24 cellular contexts compared by ENCODE assay signal in the genomic region with DNA sequence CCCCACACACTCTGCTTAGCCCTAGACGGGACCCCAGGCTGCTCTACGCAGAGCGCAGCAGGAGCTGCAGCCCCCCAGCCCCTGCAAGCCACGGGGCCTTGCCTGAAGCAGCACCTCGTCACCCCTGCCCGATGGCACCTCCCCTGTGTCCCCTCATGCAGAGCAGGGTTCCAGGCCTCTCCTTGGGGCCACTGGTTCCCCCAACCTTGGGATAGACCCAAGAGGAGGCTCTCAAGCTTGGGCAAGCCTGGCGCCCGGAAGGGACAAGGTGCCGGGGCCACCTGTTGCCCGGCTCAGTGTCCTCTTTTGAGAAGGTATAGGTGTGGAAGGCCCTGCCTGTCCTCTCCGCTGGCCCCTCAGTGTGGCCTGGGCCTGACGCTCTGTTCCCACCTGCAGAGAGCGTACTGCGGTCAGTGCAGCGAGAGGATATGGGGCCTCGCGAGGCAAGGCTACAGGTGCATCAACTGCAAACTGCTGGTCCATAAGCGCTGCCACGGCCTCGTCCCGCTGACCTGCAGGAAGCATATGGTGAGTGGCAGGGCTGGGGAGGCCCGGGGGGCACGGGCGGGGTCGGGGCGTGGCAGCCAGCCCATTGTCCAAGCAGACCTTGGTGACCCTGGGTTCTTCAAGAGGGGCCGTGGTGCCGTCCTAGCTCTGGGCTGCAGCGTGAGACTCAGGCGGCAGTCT.
"Had no signal": no experiment of that assay in that cellular context is flagged by ENCODE, and none has a peak within 500 bp of the region (broad histone marks: within the 10 kb centered on the region; RNA-seq: fewer than 3 reads in every experiment).

No MANE protein-coding gene starts in this region.

- H3K27ac ChIP-seq: ascending aorta, brain microvascular endothelial cell, ovary, sigmoid colon, stomach, suprapubic skin, tibial nerve had no signal

- H3K36me3 ChIP-seq: ascending aorta, brain microvascular endothelial cell, ovary, sigmoid colon, tibial nerve had no signal

- H3K27me3 ChIP-seq: ascending aorta, brain microvascular endothelial cell, ovary, sigmoid colon, stomach, suprapubic skin, tibial nerve had no signal

- H3K4me3 ChIP-seq: ascending aorta, ovary, sigmoid colon, smooth muscle cell, stomach, suprapubic skin, tibial nerve had no signal

- H3K36me3 Mint-ChIP-seq: activated CD4-positive, alpha-beta memory T cell treated with anti-CD3 and anti-CD28 coated beads for 36 hours; immature natural killer cell; stimulated activated memory B cell treated with anti-CD40 and anti-IgM and Interleukin-4, amounts not matched to agents 10 μg/mL and 1 μg/mL and 100 μg/mL, for 72 hours had no signal

- H3K4me3 Mint-ChIP-seq: activated CD4-positive, alpha-beta memory T cell treated with anti-CD3 and anti-CD28 coated beads for 36 hours; activated naive CD4-positive, alpha-beta T cell treated with anti-CD3 and anti-CD28 coated beads for 36 hours; immature natural killer cell; neural crest cell; stimulated activated memory B cell treated with anti-CD40 and anti-IgM and Interleukin-4, amounts not matched to agents 10 μg/mL and 1 μg/mL and 100 μg/mL, for 72 hours; T-helper 17 cell had no signal

- H3K27ac Mint-ChIP-seq: activated CD4-positive, alpha-beta memory T cell treated with anti-CD3 and anti-CD28 coated beads for 36 hours; activated naive CD4-positive, alpha-beta T cell treated with anti-CD3 and anti-CD28 coated beads for 36 hours; immature natural killer cell; stimulated activated memory B cell treated with anti-CD40 and anti-IgM and Interleukin-4, amounts not matched to agents 10 μg/mL and 1 μg/mL and 100 μg/mL, for 72 hours; T-helper 17 cell had no signal

- DNase-seq: activated CD4-positive, alpha-beta memory T cell treated with anti-CD3 and anti-CD28 coated beads for 36 hours; activated CD4-positive, alpha-beta T cell treated with anti-CD3 and anti-CD28 coated beads for 4 hours; activated CD4-positive, CD25-positive, alpha-beta regulatory T cell; activated naive CD4-positive, alpha-beta T cell treated with anti-CD3 and anti-CD28 coated beads for 36 hours; activated T-cell treated with anti-CD3 and anti-CD28 coated beads, Interleukin-2, amount 50 U/mL, for 48 hours; brain microvascular endothelial cell; central memory CD4-positive, alpha-beta T cell; effector memory CD4-positive, alpha-beta T cell; foreskin melanocyte; immature natural killer cell; kidney glomerular epithelial cell; mesenchymal stem cell; ovary; sigmoid colon; stimulated activated CD4-positive, alpha-beta T cell treated with anti-CD3 and anti-CD28 coated beads, Interleukin-15, amount 100 ng/mL, for 24 hours; stomach; SW 1271; T-helper 17 cell had no signal

- H3K4me1 ChIP-seq: ascending aorta, sigmoid colon, stomach, suprapubic skin, tibial nerve had no signal

- H3K27me3 Mint-ChIP-seq: activated CD4-positive, alpha-beta memory T cell treated with anti-CD3 and anti-CD28 coated beads for 36 hours; stimulated activated memory B cell treated with anti-CD40 and anti-IgM and Interleukin-4, amounts not matched to agents 10 μg/mL and 1 μg/mL and 100 μg/mL, for 72 hours; T-helper 17 cell had no signal

- H3K9me3 Mint-ChIP-seq: activated CD4-positive, alpha-beta memory T cell treated with anti-CD3 and anti-CD28 coated beads for 36 hours; activated naive CD4-positive, alpha-beta T cell treated with anti-CD3 and anti-CD28 coated beads for 36 hours; immature natural killer cell; neural crest cell; stimulated activated memory B cell treated with anti-CD40 and anti-IgM and Interleukin-4, amounts not matched to agents 10 μg/mL and 1 μg/mL and 100 μg/mL, for 72 hours had no signal

- ATAC-seq: stimulated activated memory B cell treated with anti-CD40 and anti-IgM and Interleukin-4, amounts not matched to agents 10 μg/mL and 1 μg/mL and 100 μg/mL, for 72 hours; T-helper 17 cell had no signal

- H3K9me3 ChIP-seq: ascending aorta, ovary, sigmoid colon, stomach, suprapubic skin, tibial nerve had no signal

- H3K4me1 Mint-ChIP-seq: immature natural killer cell had no signal
